In the genomic region with DNA sequence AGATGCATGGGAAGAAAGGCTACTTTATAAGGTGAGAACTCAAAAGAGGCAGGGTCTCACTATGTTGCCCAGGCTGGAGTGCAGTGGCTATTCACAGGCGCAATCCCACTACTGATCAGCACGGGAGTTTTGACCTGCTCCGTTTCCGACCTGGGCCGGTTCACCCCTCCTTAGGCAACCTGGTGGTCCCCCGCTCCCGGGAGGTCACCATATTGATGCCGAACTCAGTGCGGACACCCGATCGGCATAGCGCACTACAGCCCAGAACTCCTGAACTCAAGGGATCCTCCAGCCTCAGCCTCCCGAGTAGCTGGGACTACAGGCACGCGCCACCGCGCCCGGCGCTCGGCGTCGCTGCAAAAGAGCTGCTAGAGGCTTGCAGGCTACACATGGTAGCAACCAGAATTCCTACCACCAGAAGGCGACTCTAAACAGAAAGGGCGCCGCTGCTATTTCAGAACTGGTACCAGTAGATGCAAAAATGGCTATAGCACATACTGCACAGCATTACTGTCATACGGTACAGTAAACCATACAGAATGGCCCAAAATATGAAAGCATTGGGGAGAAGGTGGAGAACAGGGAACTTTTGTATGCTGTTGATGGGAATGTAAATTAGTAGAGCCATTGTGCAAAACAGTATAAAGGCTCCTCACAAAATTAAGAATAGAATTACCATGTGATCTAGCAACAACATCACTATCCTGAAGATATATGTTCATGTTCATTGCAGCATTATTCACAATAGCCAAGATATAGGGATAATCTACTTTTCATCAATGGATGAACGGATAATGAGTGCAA, we compare ENCODE assay signal across 1 cellular context.
A peak's percentile ranks its signal among the peaks of the same experiment; 100 is the strongest.
TF ChIP-seq lines count a peak whose summit lies in the region.

No MANE protein-coding gene starts in this region.

TF ChIP-seq in HepG2, 621 proteins besides CTCF, POLR2A, EP300 and RAD21 (continued from another document and continues in another):
- 0 out of 2 replicates have a peak, but pooled peaks have one; percentile 52 for TF ChIP-seq RFXANK (CRISPR knock-in tag; IDR thresholded peaks at IDR 0.05)
- 0 out of 2 replicates have a peak, but pooled peaks have one; percentile 60 for TF ChIP-seq KLF6 (CRISPR knock-in tag; IDR thresholded peaks at IDR 0.05)
- TF ChIP-seq SMAD9 (CRISPR knock-in tag; IDR thresholded peaks at IDR 0.05) = no peak
- no peak for TF ChIP-seq NONO (IDR thresholded peaks at IDR 0.05)
- no peak for TF ChIP-seq NONO (CRISPR knock-in tag; conservative IDR thresholded peaks at IDR 0.05)
- TF ChIP-seq NFKB2 (CRISPR knock-in tag; IDR thresholded peaks at IDR 0.05; ENCODE audit: borderline replicate concordance) = no peak; the same call in 1 of the 2 replicates
- TF ChIP-seq, protein P1, sequence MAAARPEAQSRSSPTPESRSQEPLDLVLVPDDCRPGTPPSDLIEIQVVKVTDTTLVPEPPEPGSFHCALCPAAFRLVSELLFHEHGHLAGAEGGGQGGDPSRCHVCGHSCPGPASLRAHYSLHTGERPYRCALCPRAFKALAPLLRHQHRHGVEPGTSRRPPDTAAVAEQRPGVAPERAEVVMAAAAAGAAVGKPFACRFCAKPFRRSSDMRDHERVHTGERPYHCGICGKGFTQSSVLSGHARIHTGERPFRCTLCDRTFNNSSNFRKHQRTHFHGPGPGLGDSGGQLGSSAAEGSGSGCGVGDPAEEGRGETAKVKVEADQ (CRISPR knock-in tag; IDR thresholded peaks at IDR 0.05; ENCODE audit: borderline replicate concordance) = no peak
- TF ChIP-seq, protein P2, sequence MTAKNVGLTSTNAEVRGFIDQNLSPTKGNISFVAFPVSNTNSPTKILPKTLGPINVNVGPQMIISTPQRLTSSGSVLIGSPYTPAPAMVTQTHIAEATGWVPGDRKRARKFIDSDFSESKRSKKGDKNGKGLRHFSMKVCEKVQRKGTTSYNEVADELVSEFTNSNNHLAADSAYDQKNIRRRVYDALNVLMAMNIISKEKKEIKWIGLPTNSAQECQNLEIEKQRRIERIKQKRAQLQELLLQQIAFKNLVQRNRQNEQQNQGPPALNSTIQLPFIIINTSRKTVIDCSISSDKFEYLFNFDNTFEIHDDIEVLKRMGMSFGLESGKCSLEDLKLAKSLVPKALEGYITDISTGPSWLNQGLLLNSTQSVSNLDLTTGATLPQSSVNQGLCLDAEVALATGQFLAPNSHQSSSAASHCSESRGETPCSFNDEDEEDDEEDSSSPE (CRISPR knock-in tag; IDR thresholded peaks at IDR 0.05) = peak; percentile 48; the same call in 1 of the 2 replicates
- TF ChIP-seq NR2F2 (IDR thresholded peaks at IDR 0.05; ENCODE audit: borderline replicate concordance, low read depth) = no peak
- no peak for TF ChIP-seq RARG (CRISPR knock-in tag; IDR thresholded peaks at IDR 0.05; ENCODE audit: low read depth)
- no peak for TF ChIP-seq NFIC (IDR thresholded peaks at IDR 0.05; ENCODE audit: low read length)
- TF ChIP-seq, protein P3, sequence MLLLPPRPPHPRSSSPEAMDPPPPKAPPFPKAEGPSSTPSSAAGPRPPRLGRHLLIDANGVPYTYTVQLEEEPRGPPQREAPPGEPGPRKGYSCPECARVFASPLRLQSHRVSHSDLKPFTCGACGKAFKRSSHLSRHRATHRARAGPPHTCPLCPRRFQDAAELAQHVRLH (CRISPR knock-in tag; IDR thresholded peaks at IDR 0.05; ENCODE audit: borderline replicate concordance, low read depth) = peak; percentile 92
- no peak for TF ChIP-seq DNMT1 (CRISPR knock-in tag; IDR thresholded peaks at IDR 0.05)
- peak; percentile 64; the same call in 1 of the 2 replicates for TF ChIP-seq ZNF772 (CRISPR knock-in tag; IDR thresholded peaks at IDR 0.05)
- no peak for TF ChIP-seq CBX2 (IDR thresholded peaks at IDR 0.05; ENCODE audit: low read depth, low read length)
- no peak for TF ChIP-seq CBX2 (CRISPR knock-in tag; IDR thresholded peaks at IDR 0.05; ENCODE audit: low read depth)
- TF ChIP-seq SIX1 (CRISPR knock-in tag; IDR thresholded peaks at IDR 0.05; ENCODE audit: borderline replicate concordance) = 0 out of 2 replicates have a peak, but pooled peaks have one; percentile 10
- no peak for TF ChIP-seq PLRG1 (conservative IDR thresholded peaks at IDR 0.05)
- 0 out of 2 replicates have a peak, but pooled peaks have one; percentile 57 for TF ChIP-seq TGIF2 (CRISPR knock-in tag; IDR thresholded peaks at IDR 0.05)
- 0 out of 2 replicates have a peak, but pooled peaks have one; percentile 49 for TF ChIP-seq ZNF205 (CRISPR knock-in tag; IDR thresholded peaks at IDR 0.05)
- TF ChIP-seq ZNF839 (CRISPR knock-in tag; IDR thresholded peaks at IDR 0.05; ENCODE audit: borderline replicate concordance) = no peak
- peak; percentile 79 for TF ChIP-seq SAP130 (CRISPR knock-in tag; IDR thresholded peaks at IDR 0.05; ENCODE audit: low read depth)
- peak; percentile 72 for TF ChIP-seq KAT8 (CRISPR knock-in tag; IDR thresholded peaks at IDR 0.05)
- no peak for TF ChIP-seq ZNF878 (CRISPR knock-in tag; IDR thresholded peaks at IDR 0.05)
- TF ChIP-seq GATAD2A (CRISPR knock-in tag; IDR thresholded peaks at IDR 0.05) = peak; percentile 66
- TF ChIP-seq, protein P4, sequence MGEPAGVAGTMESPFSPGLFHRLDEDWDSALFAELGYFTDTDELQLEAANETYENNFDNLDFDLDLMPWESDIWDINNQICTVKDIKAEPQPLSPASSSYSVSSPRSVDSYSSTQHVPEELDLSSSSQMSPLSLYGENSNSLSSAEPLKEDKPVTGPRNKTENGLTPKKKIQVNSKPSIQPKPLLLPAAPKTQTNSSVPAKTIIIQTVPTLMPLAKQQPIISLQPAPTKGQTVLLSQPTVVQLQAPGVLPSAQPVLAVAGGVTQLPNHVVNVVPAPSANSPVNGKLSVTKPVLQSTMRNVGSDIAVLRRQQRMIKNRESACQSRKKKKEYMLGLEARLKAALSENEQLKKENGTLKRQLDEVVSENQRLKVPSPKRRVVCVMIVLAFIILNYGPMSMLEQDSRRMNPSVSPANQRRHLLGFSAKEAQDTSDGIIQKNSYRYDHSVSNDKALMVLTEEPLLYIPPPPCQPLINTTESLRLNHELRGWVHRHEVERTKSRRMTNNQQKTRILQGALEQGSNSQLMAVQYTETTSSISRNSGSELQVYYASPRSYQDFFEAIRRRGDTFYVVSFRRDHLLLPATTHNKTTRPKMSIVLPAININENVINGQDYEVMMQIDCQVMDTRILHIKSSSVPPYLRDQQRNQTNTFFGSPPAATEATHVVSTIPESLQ (CRISPR knock-in tag; conservative IDR thresholded peaks at IDR 0.05) = 0 out of 2 replicates have a peak, but pooled peaks have one; percentile 38
- peak; percentile 55; the same call in 1 of the 2 replicates for TF ChIP-seq THAP11 (CRISPR knock-in tag; IDR thresholded peaks at IDR 0.05)
- TF ChIP-seq, protein P5, sequence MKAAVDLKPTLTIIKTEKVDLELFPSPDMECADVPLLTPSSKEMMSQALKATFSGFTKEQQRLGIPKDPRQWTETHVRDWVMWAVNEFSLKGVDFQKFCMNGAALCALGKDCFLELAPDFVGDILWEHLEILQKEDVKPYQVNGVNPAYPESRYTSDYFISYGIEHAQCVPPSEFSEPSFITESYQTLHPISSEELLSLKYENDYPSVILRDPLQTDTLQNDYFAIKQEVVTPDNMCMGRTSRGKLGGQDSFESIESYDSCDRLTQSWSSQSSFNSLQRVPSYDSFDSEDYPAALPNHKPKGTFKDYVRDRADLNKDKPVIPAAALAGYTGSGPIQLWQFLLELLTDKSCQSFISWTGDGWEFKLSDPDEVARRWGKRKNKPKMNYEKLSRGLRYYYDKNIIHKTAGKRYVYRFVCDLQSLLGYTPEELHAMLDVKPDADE (CRISPR knock-in tag; IDR thresholded peaks at IDR 0.05) = no peak
- TF ChIP-seq, protein P6, sequence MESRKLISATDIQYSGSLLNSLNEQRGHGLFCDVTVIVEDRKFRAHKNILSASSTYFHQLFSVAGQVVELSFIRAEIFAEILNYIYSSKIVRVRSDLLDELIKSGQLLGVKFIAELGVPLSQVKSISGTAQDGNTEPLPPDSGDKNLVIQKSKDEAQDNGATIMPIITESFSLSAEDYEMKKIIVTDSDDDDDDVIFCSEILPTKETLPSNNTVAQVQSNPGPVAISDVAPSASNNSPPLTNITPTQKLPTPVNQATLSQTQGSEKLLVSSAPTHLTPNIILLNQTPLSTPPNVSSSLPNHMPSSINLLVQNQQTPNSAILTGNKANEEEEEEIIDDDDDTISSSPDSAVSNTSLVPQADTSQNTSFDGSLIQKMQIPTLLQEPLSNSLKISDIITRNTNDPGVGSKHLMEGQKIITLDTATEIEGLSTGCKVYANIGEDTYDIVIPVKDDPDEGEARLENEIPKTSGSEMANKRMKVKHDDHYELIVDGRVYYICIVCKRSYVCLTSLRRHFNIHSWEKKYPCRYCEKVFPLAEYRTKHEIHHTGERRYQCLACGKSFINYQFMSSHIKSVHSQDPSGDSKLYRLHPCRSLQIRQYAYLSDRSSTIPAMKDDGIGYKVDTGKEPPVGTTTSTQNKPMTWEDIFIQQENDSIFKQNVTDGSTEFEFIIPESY (CRISPR knock-in tag; IDR thresholded peaks at IDR 0.05) = peak; percentile 53; the same call in 1 of the 2 replicates
- TF ChIP-seq MED1 (CRISPR knock-in tag; IDR thresholded peaks at IDR 0.05) = peak; percentile 65
- TF ChIP-seq YEATS2 (CRISPR knock-in tag; IDR thresholded peaks at IDR 0.05; ENCODE audit: borderline replicate concordance) = 0 out of 2 replicates have a peak, but pooled peaks have one; percentile 68
- TF ChIP-seq MIER3 (CRISPR knock-in tag; IDR thresholded peaks at IDR 0.05; ENCODE audit: borderline replicate concordance) = no peak
- TF ChIP-seq TBX3 (IDR thresholded peaks at IDR 0.05; ENCODE audit: borderline replicate concordance) = no peak
- TF ChIP-seq SPEN (CRISPR knock-in tag; IDR thresholded peaks at IDR 0.05; ENCODE audit: low read depth) = 0 out of 2 replicates have a peak, but pooled peaks have one; percentile 51
- TF ChIP-seq, protein P7, sequence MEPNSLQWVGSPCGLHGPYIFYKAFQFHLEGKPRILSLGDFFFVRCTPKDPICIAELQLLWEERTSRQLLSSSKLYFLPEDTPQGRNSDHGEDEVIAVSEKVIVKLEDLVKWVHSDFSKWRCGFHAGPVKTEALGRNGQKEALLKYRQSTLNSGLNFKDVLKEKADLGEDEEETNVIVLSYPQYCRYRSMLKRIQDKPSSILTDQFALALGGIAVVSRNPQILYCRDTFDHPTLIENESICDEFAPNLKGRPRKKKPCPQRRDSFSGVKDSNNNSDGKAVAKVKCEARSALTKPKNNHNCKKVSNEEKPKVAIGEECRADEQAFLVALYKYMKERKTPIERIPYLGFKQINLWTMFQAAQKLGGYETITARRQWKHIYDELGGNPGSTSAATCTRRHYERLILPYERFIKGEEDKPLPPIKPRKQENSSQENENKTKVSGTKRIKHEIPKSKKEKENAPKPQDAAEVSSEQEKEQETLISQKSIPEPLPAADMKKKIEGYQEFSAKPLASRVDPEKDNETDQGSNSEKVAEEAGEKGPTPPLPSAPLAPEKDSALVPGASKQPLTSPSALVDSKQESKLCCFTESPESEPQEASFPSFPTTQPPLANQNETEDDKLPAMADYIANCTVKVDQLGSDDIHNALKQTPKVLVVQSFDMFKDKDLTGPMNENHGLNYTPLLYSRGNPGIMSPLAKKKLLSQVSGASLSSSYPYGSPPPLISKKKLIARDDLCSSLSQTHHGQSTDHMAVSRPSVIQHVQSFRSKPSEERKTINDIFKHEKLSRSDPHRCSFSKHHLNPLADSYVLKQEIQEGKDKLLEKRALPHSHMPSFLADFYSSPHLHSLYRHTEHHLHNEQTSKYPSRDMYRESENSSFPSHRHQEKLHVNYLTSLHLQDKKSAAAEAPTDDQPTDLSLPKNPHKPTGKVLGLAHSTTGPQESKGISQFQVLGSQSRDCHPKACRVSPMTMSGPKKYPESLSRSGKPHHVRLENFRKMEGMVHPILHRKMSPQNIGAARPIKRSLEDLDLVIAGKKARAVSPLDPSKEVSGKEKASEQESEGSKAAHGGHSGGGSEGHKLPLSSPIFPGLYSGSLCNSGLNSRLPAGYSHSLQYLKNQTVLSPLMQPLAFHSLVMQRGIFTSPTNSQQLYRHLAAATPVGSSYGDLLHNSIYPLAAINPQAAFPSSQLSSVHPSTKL (CRISPR knock-in tag; IDR thresholded peaks at IDR 0.05) = peak; percentile 76
- peak in 1 of 2 experiments; percentile 75; a peak in 1 of 4 replicates for TF ChIP-seq KLF16 (CRISPR knock-in tag; IDR thresholded peaks at IDR 0.05)
- 0 out of 2 replicates have a peak, but pooled peaks have one; percentile 36 for TF ChIP-seq ZNF629 (CRISPR knock-in tag; conservative IDR thresholded peaks at IDR 0.05)
- TF ChIP-seq SP4 (CRISPR knock-in tag; IDR thresholded peaks at IDR 0.05) = no peak
- TF ChIP-seq ZNF430 (CRISPR knock-in tag; IDR thresholded peaks at IDR 0.05) = peak; percentile 50; the same call in 1 of the 2 replicates
- TF ChIP-seq POLR2AphosphoS2 (IDR thresholded peaks at IDR 0.05; ENCODE audit: low read depth, low read length) = no peak
- no peak for TF ChIP-seq ZNF160 (CRISPR knock-in tag; IDR thresholded peaks at IDR 0.05)
- TF ChIP-seq ZNF431 (CRISPR knock-in tag; IDR thresholded peaks at IDR 0.05; ENCODE audit: borderline replicate concordance, low read depth) = no peak
- no peak for TF ChIP-seq ZNF589 (CRISPR knock-in tag; conservative IDR thresholded peaks at IDR 0.05)
- no peak for TF ChIP-seq MBD4 (IDR thresholded peaks at IDR 0.05; ENCODE audit: borderline replicate concordance, low read length)
- TF ChIP-seq ZNF747 (CRISPR knock-in tag; IDR thresholded peaks at IDR 0.05; ENCODE audit: borderline replicate concordance) = peak; percentile 32; the same call in 1 of the 2 replicates
- peak; percentile 47; the same call in 1 of the 2 replicates for TF ChIP-seq CEBPG (CRISPR knock-in tag; IDR thresholded peaks at IDR 0.05)
- TF ChIP-seq, protein P8, sequence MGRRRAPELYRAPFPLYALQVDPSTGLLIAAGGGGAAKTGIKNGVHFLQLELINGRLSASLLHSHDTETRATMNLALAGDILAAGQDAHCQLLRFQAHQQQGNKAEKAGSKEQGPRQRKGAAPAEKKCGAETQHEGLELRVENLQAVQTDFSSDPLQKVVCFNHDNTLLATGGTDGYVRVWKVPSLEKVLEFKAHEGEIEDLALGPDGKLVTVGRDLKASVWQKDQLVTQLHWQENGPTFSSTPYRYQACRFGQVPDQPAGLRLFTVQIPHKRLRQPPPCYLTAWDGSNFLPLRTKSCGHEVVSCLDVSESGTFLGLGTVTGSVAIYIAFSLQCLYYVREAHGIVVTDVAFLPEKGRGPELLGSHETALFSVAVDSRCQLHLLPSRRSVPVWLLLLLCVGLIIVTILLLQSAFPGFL (CRISPR knock-in tag; IDR thresholded peaks at IDR 0.05) = no peak
- TF ChIP-seq KDM5B (CRISPR knock-in tag; IDR thresholded peaks at IDR 0.05; ENCODE audit: borderline replicate concordance) = no peak; the same call in 1 of the 2 replicates
- TF ChIP-seq ZNF382 (CRISPR knock-in tag; IDR thresholded peaks at IDR 0.05; ENCODE audit: borderline replicate concordance) = no peak
- TF ChIP-seq, protein P9, sequence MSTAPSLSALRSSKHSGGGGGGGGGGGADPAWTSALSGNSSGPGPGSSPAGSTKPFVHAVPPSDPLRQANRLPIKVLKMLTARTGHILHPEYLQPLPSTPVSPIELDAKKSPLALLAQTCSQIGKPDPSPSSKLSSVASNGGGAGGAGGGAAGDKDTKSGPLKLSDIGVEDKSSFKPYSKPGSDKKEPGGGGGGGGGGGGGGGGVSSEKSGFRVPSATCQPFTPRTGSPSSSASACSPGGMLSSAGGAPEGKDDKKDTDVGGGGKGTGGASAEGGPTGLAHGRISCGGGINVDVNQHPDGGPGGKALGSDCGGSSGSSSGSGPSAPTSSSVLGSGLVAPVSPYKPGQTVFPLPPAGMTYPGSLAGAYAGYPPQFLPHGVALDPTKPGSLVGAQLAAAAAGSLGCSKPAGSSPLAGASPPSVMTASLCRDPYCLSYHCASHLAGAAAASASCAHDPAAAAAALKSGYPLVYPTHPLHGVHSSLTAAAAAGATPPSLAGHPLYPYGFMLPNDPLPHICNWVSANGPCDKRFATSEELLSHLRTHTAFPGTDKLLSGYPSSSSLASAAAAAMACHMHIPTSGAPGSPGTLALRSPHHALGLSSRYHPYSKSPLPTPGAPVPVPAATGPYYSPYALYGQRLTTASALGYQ (CRISPR knock-in tag; IDR thresholded peaks at IDR 0.05) = peak; percentile 21; the same call in 1 of the 2 replicates
- TF ChIP-seq MTA3 (CRISPR knock-in tag; IDR thresholded peaks at IDR 0.05) = no peak
